In the genomic region with DNA sequence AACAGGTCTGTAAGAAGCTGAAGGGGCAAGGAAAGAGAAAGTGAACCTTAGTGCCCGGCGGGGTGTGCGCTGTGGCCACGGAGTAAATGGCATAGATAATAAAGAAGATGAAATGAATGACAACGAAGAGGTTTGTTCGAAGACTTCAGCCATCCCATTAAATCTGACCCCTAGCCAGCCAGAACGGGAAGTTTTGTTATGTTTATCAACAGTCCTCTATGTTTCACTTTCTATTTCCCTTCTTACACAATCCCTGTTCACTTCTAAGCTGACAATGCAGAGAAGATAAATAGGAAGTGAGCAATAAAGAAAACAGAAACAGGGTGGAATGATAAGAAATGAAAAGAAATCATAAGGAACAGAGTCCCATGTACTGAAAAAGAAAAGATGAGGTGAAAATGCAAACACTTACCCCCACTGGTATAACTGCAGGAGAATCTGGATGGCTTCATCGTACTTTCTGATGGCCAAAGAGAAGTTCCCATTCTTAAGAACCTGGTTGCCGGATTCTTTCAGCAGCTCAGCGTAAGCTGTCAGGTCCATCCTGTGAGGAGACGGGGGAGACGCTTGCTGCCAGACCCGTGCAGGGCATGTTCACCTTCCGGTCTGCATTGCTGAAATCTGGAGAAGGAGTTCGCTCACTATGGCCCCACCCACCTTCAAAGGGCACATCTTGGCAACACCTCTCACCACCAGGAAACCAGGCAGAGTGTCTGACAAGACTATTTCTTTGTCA, we compare ENCODE assay signal across 1 cellular context.
TF ChIP-seq lines count a peak whose summit lies in the region.

No MANE protein-coding gene starts in this region.

TF ChIP-seq in K562, 482 proteins besides CTCF, POLR2A, EP300 and RAD21 (continued from another document):
- 0 out of 2 replicates have a peak, but pooled peaks have one; percentile 39 for TF ChIP-seq ZNF134 (CRISPR knock-in tag; conservative IDR thresholded peaks at IDR 0.05)
- TF ChIP-seq SP1 (CRISPR knock-in tag; IDR thresholded peaks at IDR 0.05): no peak
- no peak for TF ChIP-seq ZNF274 (IDR thresholded peaks at IDR 0.05; ENCODE audit: borderline replicate concordance, low read depth, low read length)
- TF ChIP-seq TAL1 (IDR thresholded peaks at IDR 0.05): 0 out of 2 replicates have a peak, but pooled peaks have one; percentile 19
- TF ChIP-seq ZNF766 (CRISPR knock-in tag; conservative IDR thresholded peaks at IDR 0.05): no peak
- TF ChIP-seq, protein P1, sequence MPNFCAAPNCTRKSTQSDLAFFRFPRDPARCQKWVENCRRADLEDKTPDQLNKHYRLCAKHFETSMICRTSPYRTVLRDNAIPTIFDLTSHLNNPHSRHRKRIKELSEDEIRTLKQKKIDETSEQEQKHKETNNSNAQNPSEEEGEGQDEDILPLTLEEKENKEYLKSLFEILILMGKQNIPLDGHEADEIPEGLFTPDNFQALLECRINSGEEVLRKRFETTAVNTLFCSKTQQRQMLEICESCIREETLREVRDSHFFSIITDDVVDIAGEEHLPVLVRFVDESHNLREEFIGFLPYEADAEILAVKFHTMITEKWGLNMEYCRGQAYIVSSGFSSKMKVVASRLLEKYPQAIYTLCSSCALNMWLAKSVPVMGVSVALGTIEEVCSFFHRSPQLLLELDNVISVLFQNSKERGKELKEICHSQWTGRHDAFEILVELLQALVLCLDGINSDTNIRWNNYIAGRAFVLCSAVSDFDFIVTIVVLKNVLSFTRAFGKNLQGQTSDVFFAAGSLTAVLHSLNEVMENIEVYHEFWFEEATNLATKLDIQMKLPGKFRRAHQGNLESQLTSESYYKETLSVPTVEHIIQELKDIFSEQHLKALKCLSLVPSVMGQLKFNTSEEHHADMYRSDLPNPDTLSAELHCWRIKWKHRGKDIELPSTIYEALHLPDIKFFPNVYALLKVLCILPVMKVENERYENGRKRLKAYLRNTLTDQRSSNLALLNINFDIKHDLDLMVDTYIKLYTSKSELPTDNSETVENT (CRISPR knock-in tag; IDR thresholded peaks at IDR 0.05): no peak
- TF ChIP-seq, protein P2, sequence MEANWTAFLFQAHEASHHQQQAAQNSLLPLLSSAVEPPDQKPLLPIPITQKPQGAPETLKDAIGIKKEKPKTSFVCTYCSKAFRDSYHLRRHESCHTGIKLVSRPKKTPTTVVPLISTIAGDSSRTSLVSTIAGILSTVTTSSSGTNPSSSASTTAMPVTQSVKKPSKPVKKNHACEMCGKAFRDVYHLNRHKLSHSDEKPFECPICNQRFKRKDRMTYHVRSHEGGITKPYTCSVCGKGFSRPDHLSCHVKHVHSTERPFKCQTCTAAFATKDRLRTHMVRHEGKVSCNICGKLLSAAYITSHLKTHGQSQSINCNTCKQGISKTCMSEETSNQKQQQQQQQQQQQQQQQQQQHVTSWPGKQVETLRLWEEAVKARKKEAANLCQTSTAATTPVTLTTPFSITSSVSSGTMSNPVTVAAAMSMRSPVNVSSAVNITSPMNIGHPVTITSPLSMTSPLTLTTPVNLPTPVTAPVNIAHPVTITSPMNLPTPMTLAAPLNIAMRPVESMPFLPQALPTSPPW (CRISPR knock-in tag; IDR thresholded peaks at IDR 0.05): peak; percentile 54; the same call in 1 of the 2 replicates
- TF ChIP-seq, protein P3, sequence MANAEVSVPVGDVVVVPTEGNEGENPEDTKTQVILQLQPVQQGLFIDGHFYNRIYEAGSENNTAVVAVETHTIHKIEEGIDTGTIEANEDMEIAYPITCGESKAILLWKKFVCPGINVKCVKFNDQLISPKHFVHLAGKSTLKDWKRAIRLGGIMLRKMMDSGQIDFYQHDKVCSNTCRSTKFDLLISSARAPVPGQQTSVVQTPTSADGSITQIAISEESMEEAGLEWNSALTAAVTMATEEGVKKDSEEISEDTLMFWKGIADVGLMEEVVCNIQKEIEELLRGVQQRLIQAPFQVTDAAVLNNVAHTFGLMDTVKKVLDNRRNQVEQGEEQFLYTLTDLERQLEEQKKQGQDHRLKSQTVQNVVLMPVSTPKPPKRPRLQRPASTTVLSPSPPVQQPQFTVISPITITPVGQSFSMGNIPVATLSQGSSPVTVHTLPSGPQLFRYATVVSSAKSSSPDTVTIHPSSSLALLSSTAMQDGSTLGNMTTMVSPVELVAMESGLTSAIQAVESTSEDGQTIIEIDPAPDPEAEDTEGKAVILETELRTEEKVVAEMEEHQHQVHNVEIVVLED (CRISPR knock-in tag; IDR thresholded peaks at IDR 0.05): no peak
- TF ChIP-seq PHF21A (IDR thresholded peaks at IDR 0.05; ENCODE audit: borderline replicate concordance, low read depth): no peak
- no peak for TF ChIP-seq ZNF282 (CRISPR knock-in tag; IDR thresholded peaks at IDR 0.05)
- TF ChIP-seq TARDBP (IDR thresholded peaks at IDR 0.05): no peak
- no peak for TF ChIP-seq PCBP2 (IDR thresholded peaks at IDR 0.05; ENCODE audit: low read depth, low read length, poor library complexity, severe bottlenecking)
- TF ChIP-seq ZNF263 (CRISPR knock-in tag; IDR thresholded peaks at IDR 0.05; ENCODE audit: borderline replicate concordance): no peak
- TF ChIP-seq ARNT (IDR thresholded peaks at IDR 0.05): peak in 1 of 2 experiments; percentile 76; a peak in 1 of 4 replicates
- TF ChIP-seq MCM3 (IDR thresholded peaks at IDR 0.05): no peak
- TF ChIP-seq RFX7 (CRISPR knock-in tag; IDR thresholded peaks at IDR 0.05): no peak
- TF ChIP-seq, protein P4, sequence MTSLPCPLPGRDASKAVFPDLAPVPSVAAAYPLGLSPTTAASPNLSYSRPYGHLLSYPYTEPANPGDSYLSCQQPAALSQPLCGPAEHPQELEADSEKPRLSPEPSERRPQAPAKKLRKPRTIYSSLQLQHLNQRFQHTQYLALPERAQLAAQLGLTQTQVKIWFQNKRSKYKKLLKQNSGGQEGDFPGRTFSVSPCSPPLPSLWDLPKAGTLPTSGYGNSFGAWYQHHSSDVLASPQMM (CRISPR knock-in tag; IDR thresholded peaks at IDR 0.05): no peak
- TF ChIP-seq TEAD1 (CRISPR knock-in tag; IDR thresholded peaks at IDR 0.05): peak in 1 of 2 experiments; percentile 9; a peak in 1 of 4 replicates
- no peak for TF ChIP-seq POLR2AphosphoS2 (IDR thresholded peaks at IDR 0.05; ENCODE audit: low read length)
- TF ChIP-seq, protein P5, sequence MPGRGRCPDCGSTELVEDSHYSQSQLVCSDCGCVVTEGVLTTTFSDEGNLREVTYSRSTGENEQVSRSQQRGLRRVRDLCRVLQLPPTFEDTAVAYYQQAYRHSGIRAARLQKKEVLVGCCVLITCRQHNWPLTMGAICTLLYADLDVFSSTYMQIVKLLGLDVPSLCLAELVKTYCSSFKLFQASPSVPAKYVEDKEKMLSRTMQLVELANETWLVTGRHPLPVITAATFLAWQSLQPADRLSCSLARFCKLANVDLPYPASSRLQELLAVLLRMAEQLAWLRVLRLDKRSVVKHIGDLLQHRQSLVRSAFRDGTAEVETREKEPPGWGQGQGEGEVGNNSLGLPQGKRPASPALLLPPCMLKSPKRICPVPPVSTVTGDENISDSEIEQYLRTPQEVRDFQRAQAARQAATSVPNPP (IDR thresholded peaks at IDR 0.05; ENCODE audit: borderline replicate concordance, insufficient read depth, insufficient read length): no peak
- peak; percentile 73 for TF ChIP-seq RBBP5 (IDR thresholded peaks at IDR 0.05; ENCODE audit: borderline replicate concordance, insufficient read depth, low read length, poor library complexity, severe bottlenecking)
- no peak for TF ChIP-seq ZNF124 (CRISPR knock-in tag; IDR thresholded peaks at IDR 0.05)
- TF ChIP-seq ZNF561 (CRISPR knock-in tag; conservative IDR thresholded peaks at IDR 0.05): no peak
- peak in 1 of 2 experiments; percentile 51; a peak in 1 of 4 replicates for TF ChIP-seq TBL1XR1 (IDR thresholded peaks at IDR 0.05; ENCODE audit: low read length in 2 of 2)
